34 cellular contexts compared by ENCODE assay signal in the genomic region with DNA sequence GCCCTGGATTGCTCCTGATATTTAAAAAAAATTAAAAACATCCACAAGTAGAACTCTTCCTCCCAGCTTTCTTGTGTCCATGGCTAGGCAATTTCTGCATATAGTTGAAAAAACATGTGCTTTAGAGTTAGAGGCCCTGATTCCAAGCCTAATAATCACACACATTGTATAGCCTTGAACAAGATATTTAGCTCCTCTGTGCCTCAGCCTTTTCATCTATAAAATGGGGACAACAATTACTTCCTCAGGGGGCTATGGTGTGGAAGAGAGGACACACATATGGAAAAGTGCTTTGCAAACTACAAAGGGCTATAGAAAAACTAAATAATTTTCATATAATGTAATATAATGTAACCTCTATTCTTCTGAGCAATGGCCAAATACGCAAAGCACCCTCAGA. TPM values are rescaled to one million over a fixed set of nuclear protein-coding genes. Genes with fewer than 3 reads are reported as not detected.
DNase-seq lines count a peak whose midpoint lies in the region; ATAC-seq, FAIRE-seq and TF ChIP-seq lines count a peak whose summit lies in the region.
"Had no signal": no experiment of that assay in that cellular context is flagged by ENCODE, and none has a peak within 500 bp of the region (broad histone marks: within the 10 kb centered on the region; RNA-seq: fewer than 3 reads in every experiment).

No MANE protein-coding gene starts in this region.

- no peaks in the 10 kb centered on the region for H3K9me1 ChIP-seq in K562 (ENCODE audit: control insufficient read depth, insufficient read depth, low read length)

- no peak overlapping the region for H3K23ac ChIP-seq in mesendoderm (ENCODE audit: low read length)

- H3K4ac ChIP-seq in mesendoderm (ENCODE audit: low read depth, low read length) = no peak overlapping the region

- ATAC-seq in HepG2 (no peak), right lobe of liver (no peak), K562 (no peak)
- ATAC-seq: CD8-positive, alpha-beta T cell had no signal

- H4K5ac ChIP-seq in mesendoderm (ENCODE audit: low read length) = no peak overlapping the region

- no peaks in the 10 kb centered on the region for H4K20me1 ChIP-seq in HepG2 (ENCODE audit: insufficient read depth, low read length)
- H4K20me1 ChIP-seq in Karpas-422 (ENCODE audit: insufficient read depth, low read depth, low read length) = 0 out of 2 replicates have a peak, but pooled peaks cover 5% of the 10 kb centered on the region
- no peaks in the 10 kb centered on the region for H4K20me1 ChIP-seq in K562 (replicated peaks; ENCODE audit: control insufficient read depth, insufficient read depth, low read length)
- H4K20me1 ChIP-seq: BLaER1 had no signal

- no peak overlapping the region for H2AFZ ChIP-seq in HepG2 (ENCODE audit: low read length)
- no peak overlapping the region for H2AFZ ChIP-seq in Karpas-422 (ENCODE audit: low read length)
- no peak overlapping the region for H2AFZ ChIP-seq in K562 (ENCODE audit: low read depth, low read length)

- H2AK5ac ChIP-seq in mesendoderm (ENCODE audit: low read length) = no peak overlapping the region

- CTCF ChIA-PET in HepG2 (lab: Yijun Ruan, JAX; ENCODE audit: low intra/inter-chr PET ratio, low total read pairs) = no interaction called here
- CTCF ChIA-PET in K562 (lab: Yijun Ruan, JAX; ENCODE audit: low intra/inter-chr PET ratio) = no interaction called here

- intact Hi-C loops in HepG2 (cut with micrococcal nuclease; ENCODE audit: unreplicated experiment) (no loop called here), right lobe of liver (cut with DNase I) (no loop called here), K562 (cut with micrococcal nuclease) (no loop called here)

- H3K79me2 ChIP-seq in HepG2 (ENCODE audit: insufficient read depth, low read length) (no peaks in the 10 kb centered on the region), Karpas-422 (ENCODE audit: low read length) (peaks cover 46% of the 10 kb centered on the region), K562 (ENCODE audit: control insufficient read depth, insufficient read depth, low read length) (no peaks in the 10 kb centered on the region), mesendoderm (ENCODE audit: control insufficient read depth, insufficient read depth, low read length) (no peaks in the 10 kb centered on the region)

- POLR2A ChIA-PET in HepG2 (lab: Yijun Ruan, JAX) = no interaction called here
- POLR2A ChIA-PET in K562 (lab: Yijun Ruan, JAX) = interaction anchor here (0.7 to 1.4 kb wide), 3 partner anchors 17 to 1222 kb away, joined by 3 to 5 read pairs (median 3); no protein-coding TSS in a partner anchor

- BruUV-seq in HepG2 (replicated peaks; lab: Mats Ljungman, UMichigan) (no TSS peak), K562 (replicated peaks; lab: Mats Ljungman, UMichigan) (no TSS peak)

- H2BK5ac ChIP-seq in mesendoderm (ENCODE audit: low read length) = no peak overlapping the region

- no peak for TF ChIP-seq RAD21 in HepG2 (CRISPR knock-in tag; IDR thresholded peaks at IDR 0.05)
- TF ChIP-seq RAD21 in K562 (CRISPR knock-in tag; conservative IDR thresholded peaks at IDR 0.05 in 1 of 2, IDR thresholded peaks at IDR 0.05 in 1 of 2) = no peak

- no peaks in the 10 kb centered on the region for H3K27me3 ChIP-seq in HepG2 (ENCODE audit: control insufficient read depth in 1 of 2, insufficient read depth in 2 of 2, low read length in 2 of 2)
- H3K27me3 ChIP-seq in right lobe of liver = no peaks in the 10 kb centered on the region
- no peaks in the 10 kb centered on the region for H3K27me3 ChIP-seq in Karpas-422 (ENCODE audit: low read length)
- H3K27me3 ChIP-seq in K562 (ENCODE audit: control insufficient read depth in 2 of 2, insufficient read depth in 2 of 2, low read length in 2 of 2) = no peaks in the 10 kb centered on the region
- no peaks in the 10 kb centered on the region for H3K27me3 ChIP-seq in mesendoderm (ENCODE audit: insufficient read depth, low read length, poor library complexity)
- H3K27me3 ChIP-seq: BE2C; BLaER1; BLaER1 treated with 17β-estradiol and CSF1 and Interleukin-3, amounts not matched to agents 10 nM and 100 nM had no signal

- in situ Hi-C loops in HepG2 (cut with HindIII; ENCODE audit: extremely low pct_ligation_motif_present, low pct_unique_long_range_greater_than_20kb) (no loop called here), K562 (cut with MboI) (loop anchor here (25.0 kb wide), 1 partner anchor 334 kb away; the partner anchor contains the start of gene TRAF1)

- H3K9me3 ChIP-seq in HepG2 (ENCODE audit: low read length) (no peaks in the 10 kb centered on the region), right lobe of liver (no peaks in the 10 kb centered on the region), Karpas-422 (ENCODE audit: low read length) (no peaks in the 10 kb centered on the region), K562 (replicated peaks; ENCODE audit: control insufficient read depth, insufficient read depth, low read depth, low read length) (no peaks in the 10 kb centered on the region)
- H3K9me3 ChIP-seq: A549; BE2C; BLaER1; BLaER1 treated with 17β-estradiol and CSF1 and Interleukin-3, amounts not matched to agents 10 nM and 100 nM; Caco-2 had no signal

- H3K4me3 ChIP-seq in HepG2 (replicated peaks in 1 of 3; ENCODE audit: insufficient read depth in 1 of 3, low read depth in 2 of 3, low read length in 3 of 3) = no peak overlapping the region
- H3K4me3 ChIP-seq in right lobe of liver = no peak overlapping the region
- H3K4me3 ChIP-seq in Karpas-422 (ENCODE audit: low read length) = no peak overlapping the region
- no peak overlapping the region for H3K4me3 ChIP-seq in K562
- H3K4me3 ChIP-seq in mesendoderm (ENCODE audit: low read length) = no peak overlapping the region
- H3K4me3 ChIP-seq: A549; BLaER1; BLaER1 treated with 17β-estradiol and CSF1 and Interleukin-3, amounts not matched to agents 10 nM and 100 nM had no signal

- H3K4me2 ChIP-seq in HepG2 (ENCODE audit: low read depth, low read length) (no peak overlapping the region), Karpas-422 (ENCODE audit: low read depth, low read length, poor library complexity, severe bottlenecking) (no peak overlapping the region), K562 (ENCODE audit: insufficient read depth, low read length) (no peak overlapping the region), mesendoderm (ENCODE audit: low read length) (no peak overlapping the region)
- H3K4me2 ChIP-seq: BLaER1; BLaER1 treated with 17β-estradiol and CSF1 and Interleukin-3, amounts not matched to agents 10 nM and 100 nM had no signal

- FAIRE-seq in HepG2 (lab: Jason Lieb, UNC) (no peak), K562 (lab: Jason Lieb, UNC) (no peak), GM12892 (lab: Jason Lieb, UNC) (no peak)
- FAIRE-seq: A204.1, A549, D721Med had no signal

- H3K27ac ChIP-seq in HepG2 (ENCODE audit: extremely low read length, insufficient read depth, low read length) (no peak overlapping the region), right lobe of liver (no peak overlapping the region), Karpas-422 (ENCODE audit: low read length) (peak overlapping the region; percentile 35; the same call in 1 of the 2 replicates), K562 (ENCODE audit: extremely low read depth, low read depth, low read length) (no peak overlapping the region), mesendoderm (ENCODE audit: low read depth, low read length) (no peak overlapping the region)
- H3K27ac ChIP-seq: 22Rv1; A549; BLaER1; BLaER1 treated with 17β-estradiol and CSF1 and Interleukin-3, amounts not matched to agents 10 nM and 100 nM; C4-2B had no signal

- no peak overlapping the region for H3K9ac ChIP-seq in HepG2 (ENCODE audit: insufficient read depth, low read depth, low read length)
- H3K9ac ChIP-seq in Karpas-422 (ENCODE audit: low read length) = no peak overlapping the region
- H3K9ac ChIP-seq in K562 (ENCODE audit: insufficient read depth in 1 of 2, low read depth in 2 of 2, low read length in 2 of 2) = no peak overlapping the region
- no peak overlapping the region for H3K9ac ChIP-seq in mesendoderm (ENCODE audit: low read length)
- H3K9ac ChIP-seq: BLaER1; BLaER1 treated with 17β-estradiol and CSF1 and Interleukin-3, amounts not matched to agents 10 nM and 100 nM had no signal

- H2BK15ac ChIP-seq in mesendoderm (replicated peaks; ENCODE audit: low read depth) = no peak overlapping the region

- H3K9me2 ChIP-seq in Karpas-422 (replicated peaks; ENCODE audit: insufficient read depth, low read length) = no peaks in the 10 kb centered on the region

- H4K8ac ChIP-seq in mesendoderm (ENCODE audit: low read depth, low read length) = peak overlapping the region; percentile 28

- H3K4me1 ChIP-seq in HepG2 (ENCODE audit: insufficient read depth, low read length) (peaks cover 8% of the 10 kb centered on the region), right lobe of liver (no peaks in the 10 kb centered on the region), Karpas-422 (ENCODE audit: low read length) (no peaks in the 10 kb centered on the region), K562 (replicated peaks in 1 of 2; ENCODE audit: control insufficient read depth in 2 of 2, insufficient read depth in 2 of 2, low read length in 2 of 2) (no peaks in the 10 kb centered on the region), mesendoderm (ENCODE audit: control insufficient read depth, low read depth, low read length) (no peaks in the 10 kb centered on the region)
- H3K4me1 ChIP-seq: BE2C, Caco-2 had no signal

- TF ChIP-seq CTCF in HepG2 (CRISPR knock-in tag; IDR thresholded peaks at IDR 0.05) (no peak), right lobe of liver (IDR thresholded peaks at IDR 0.05) (no peak), K562 (IDR thresholded peaks at IDR 0.05 in 2 of 3, conservative IDR thresholded peaks at IDR 0.05 in 1 of 3; ENCODE audit: insufficient read depth in 2 of 3, low read depth in 1 of 3, low read length in 3 of 3) (no peak)

- no peak overlapping the region for H3K18ac ChIP-seq in mesendoderm (ENCODE audit: low read length)

- WGBS in HepG2 (ENCODE audit: low lambda C conversion rate) = 100% methylated on average over 1 of the region's 1 CpG
- 100% methylated on average over 1 of the region's 1 CpG for WGBS in right lobe of liver (ENCODE audit: insufficient coverage, low coverage, low lambda C conversion rate, missing lambda C conversion rate)
- 100% methylated on average over 1 of the region's 1 CpG for WGBS in K562 (ENCODE audit: insufficient coverage, low coverage, missing lambda C conversion rate)
- WGBS in mesendoderm (ENCODE audit: extremely low coverage, insufficient coverage, low lambda C conversion rate) = no CpG with 5 or more reads among the region's 1 CpG

- no peak overlapping the region for H3K56ac ChIP-seq in mesendoderm (ENCODE audit: low read length)

- H3K79me1 ChIP-seq in mesendoderm (ENCODE audit: low read length) = no peaks in the 10 kb centered on the region

- no peak for TF ChIP-seq POLR2A in HepG2 (IDR thresholded peaks at IDR 0.05; ENCODE audit: insufficient read depth in 1 of 2, low read depth in 2 of 2, low read length in 2 of 2)
- no peak for TF ChIP-seq POLR2A in right lobe of liver (IDR thresholded peaks at IDR 0.05)
- no peak for TF ChIP-seq POLR2A in K562 (conservative IDR thresholded peaks at IDR 0.05)
- no peak for TF ChIP-seq POLR2A in GM12892 (IDR thresholded peaks at IDR 0.05; ENCODE audit: low read depth, low read length)

- H3K36me3 ChIP-seq in HepG2 (replicated peaks in 1 of 2; ENCODE audit: control insufficient read depth in 1 of 2, insufficient read depth in 2 of 2, low read length in 2 of 2) (peaks cover 0 to 12% of the 10 kb centered on the region in 2 experiments; a peak in 1 of 5 replicates), right lobe of liver (peaks cover 0 to 43% (median 16%) of the 10 kb centered on the region in 4 donors), Karpas-422 (ENCODE audit: insufficient read depth, low read length) (peaks cover 55% of the 10 kb centered on the region), K562 (ENCODE audit: control insufficient read depth, insufficient read depth, low read length) (no peaks in the 10 kb centered on the region), mesendoderm (ENCODE audit: control insufficient read depth, insufficient read depth, low read length) (no peaks in the 10 kb centered on the region)
- H3K36me3 ChIP-seq: BE2C had no signal

- TF ChIP-seq EP300 in HepG2 (IDR thresholded peaks at IDR 0.05; ENCODE audit: low read depth in 2 of 2, low read length in 2 of 2) (no peak), HepG2 (CRISPR knock-in tag; IDR thresholded peaks at IDR 0.05; ENCODE audit: borderline replicate concordance) (no peak), K562 (IDR thresholded peaks at IDR 0.05; ENCODE audit: low read length) (no peak)

- DNase-seq in HepG2 (ENCODE audit: low spot score) = no peak
- DNase-seq in right lobe of liver = no peak
- DNase-seq in Karpas-422 = no peak
- no peak for DNase-seq in K562 (ENCODE audit: extremely low read depth in 1 of 4, low spot score in 3 of 4)
- no peak for DNase-seq in mesendoderm
- DNase-seq in retina = no peak
- DNase-seq in GM12892 (ENCODE audit: insufficient read length) = no peak
- DNase-seq in NCI-H2227 treated with DMSO at 0.1 percent for 48 hours (lab: John Stamatoyannopoulos, UW) = no peak
- DNase-seq: 8988T; AML-193; BE2C; C1 segment of cervical spinal cord; Caco-2; Calu3; CD4-positive, alpha-beta memory T cell; CD4-positive, alpha-beta T cell; CD4-positive, CD25-positive, alpha-beta regulatory T cell; CD8-positive, alpha-beta memory T cell; CD8-positive, alpha-beta T cell; COR-L47; DMS 273 treated with DMSO at 0.1 percent for 48 hours; DMS153; DMS53; DMS79; DMS79 treated with DMSO at 0.1 percent for 48 hours; DND-41; EL had no signal

- no peak overlapping the region for H2BK120ac ChIP-seq in mesendoderm (ENCODE audit: low read depth, low read length)

RNA-seq across cellular contexts. Expression of gene CDK5RAP2, which starts 23.0 kb away (rescaled TPM):
- 42.2 and 65.9 TPM in 2 replicates for total RNA-seq in HepG2 (2016; rRNA removed; fragmentation: Illumina TruSeq; extraction: Trizol)
- 40.8 and 45.6 TPM in 2 replicates for total RNA-seq in HepG2 (2016; cell fraction: cytosol; rRNA removed; fragmentation: Illumina TruSeq; extraction: Trizol; ENCODE audit: low read depth)
- 45.8 and 62.7 TPM in 2 replicates for total RNA-seq in HepG2 (2016; cell fraction: insoluble cytoplasmic fraction; rRNA removed; fragmentation: Illumina TruSeq; extraction: Trizol)
- 28.2 and 29.4 TPM in 2 replicates for total RNA-seq in HepG2 (2016; cell fraction: membrane; rRNA removed; fragmentation: Illumina TruSeq; extraction: Trizol)
- total RNA-seq in HepG2 (2016; cell fraction: nucleus; rRNA removed; fragmentation: Illumina TruSeq; extraction: Trizol) = 78.0 and 81.7 TPM in 2 replicates
- 29.5 and 31.8 TPM in 2 replicates for polyA plus RNA-seq in HepG2 (2011; rRNA removed)
- polyA plus RNA-seq in HepG2 (2011; cell fraction: cytosol; rRNA removed) = 22.3 TPM in 2 replicates
- 79.7 and 82.1 TPM in 2 replicates for polyA plus RNA-seq in HepG2 (2011; cell fraction: nucleus; rRNA removed)
- 31.0 and 35.4 TPM in 2 replicates for polyA plus RNA-seq in HepG2 (2012)
- 7.7 and 8.0 TPM in 2 replicates for polyA plus RNA-seq in HepG2 (2016; cell fraction: cytosol; fragmentation: Illumina TruSeq; extraction: Trizol; ENCODE audit: low read depth)
- polyA plus RNA-seq in HepG2 (2016; cell fraction: insoluble cytoplasmic fraction; fragmentation: Illumina TruSeq; extraction: Trizol; ENCODE audit: low read depth) = 62.0 and 62.2 TPM in 2 replicates
- polyA plus RNA-seq in HepG2 (2016; cell fraction: membrane; fragmentation: Illumina TruSeq; extraction: Trizol; ENCODE audit: low read depth) = 11.5 and 12.3 TPM in 2 replicates
- polyA plus RNA-seq in HepG2 (2016; cell fraction: nucleus; fragmentation: Illumina TruSeq; extraction: Trizol; ENCODE audit: insufficient read depth, low read depth) = 105 and 120 TPM in 2 replicates
- 47.2 and 114 TPM in 2 replicates for polyA minus RNA-seq in HepG2 (2011; rRNA and poly(A)+ RNA removed; ENCODE audit: low replicate concordance)
- 17.3 and 18.9 TPM in 2 replicates for polyA minus RNA-seq in HepG2 (2011; cell fraction: cytosol; rRNA and poly(A)+ RNA removed)
- polyA minus RNA-seq in HepG2 (2011; cell fraction: nucleus; rRNA and poly(A)+ RNA removed) = 106 and 114 TPM in 2 replicates
- total RNA-seq in right lobe of liver = 10 to 100 TPM; 25.9 to 61.6 (median 34.7) TPM
- 48.4 and 68.8 TPM in 2 replicates for total RNA-seq in Karpas-422 (2014; rRNA removed; shearing (Covaris generic); ENCODE audit: low replicate concordance)
- total RNA-seq in K562 (2011; cell fraction: chromatin; rRNA removed; ENCODE audit: low replicate concordance) = 137 and 219 TPM in 2 replicates
- total RNA-seq in K562 (2011; cell fraction: nucleolus; rRNA removed) = 64.2 and 82.4 TPM in 2 replicates
- 131 and 136 TPM in 2 replicates for total RNA-seq in K562 (2011; cell fraction: nucleoplasm; rRNA removed)
- total RNA-seq in K562 (2014; rRNA removed) = 39.5 and 43.1 TPM in 2 replicates
- total RNA-seq in K562 (2014; rRNA removed; fragmentation: Illumina TruSeq; extraction: Trizol) = 38.7 and 42.2 TPM in 2 replicates
- total RNA-seq in K562 (2015; rRNA removed; fragmentation: Illumina TruSeq; extraction: Trizol) = 48.5 and 52.3 TPM in 2 replicates
- total RNA-seq in K562 (2021) = 59.4 and 68.8 TPM in 2 replicates
- polyA plus RNA-seq in K562 (2011; rRNA removed) = 33.8 and 40.9 TPM in 2 replicates
- 20.8 and 22.2 TPM in 2 replicates for polyA plus RNA-seq in K562 (2011; cell fraction: cytosol; rRNA removed)
- polyA plus RNA-seq in K562 (2011; cell fraction: nucleus; rRNA removed) = 140 and 141 TPM in 2 replicates
- 38.2 and 52.8 TPM in 2 replicates for polyA plus RNA-seq in K562 (2012)
- polyA plus RNA-seq in K562 (2014; fragmentation: Illumina TruSeq; extraction: Trizol) = 54.6 and 61.3 TPM in 2 replicates
- 10 to 100 TPM; 19.9 to 28.0 TPM for polyA plus RNA-seq in K562 (2014; fragmentation: Nextera tagmentation; extraction: Ambion mirVana)
- 41.7 and 63.4 TPM in 2 replicates for polyA plus RNA-seq in K562 (2014; rRNA removed)
- 74.0 and 76.2 TPM in 2 replicates for polyA minus RNA-seq in K562 (2011; rRNA and poly(A)+ RNA removed)
- 28.2 and 29.1 TPM in 2 replicates for polyA minus RNA-seq in K562 (2011; cell fraction: cytosol; rRNA and poly(A)+ RNA removed)
- 67.2 and 117 TPM in 2 replicates for polyA minus RNA-seq in K562 (2011; cell fraction: nucleus; rRNA and poly(A)+ RNA removed)
- 20.0 TPM for polyA plus RNA-seq in mesendoderm (2013, experiment 1 of 2)
- 20.2 TPM for polyA plus RNA-seq in mesendoderm (2013, experiment 2 of 2)
- 22.5 TPM for polyA plus RNA-seq in GM12892 (2012; ENCODE audit: missing spikeins)
